17 cellular contexts compared by ENCODE assay signal in genomic region chr10:7550038-7550437, GRCh38.
A peak's percentile ranks its signal among the peaks of the same experiment; 100 is the strongest.
DNase-seq lines count a peak whose midpoint lies in the region; ATAC-seq and TF ChIP-seq lines count a peak whose summit lies in the region.
"Had no signal": no experiment of that assay in that cellular context is flagged by ENCODE, and none has a peak within 500 bp of the region (broad histone marks: within the 10 kb centered on the region; RNA-seq: fewer than 3 reads in every experiment).

No MANE protein-coding gene starts in this region.

- no peak overlapping the region for H3K18ac ChIP-seq in H9 (ENCODE audit: insufficient read length, low read depth, low read length)

- H3K4me1 ChIP-seq in H9 (ENCODE audit: insufficient read depth, low read length) (no peaks in the 10 kb centered on the region), testis (no peaks in the 10 kb centered on the region), mammary epithelial cell (ENCODE audit: insufficient read depth, low read length) (no peaks in the 10 kb centered on the region), right cardiac atrium (ENCODE audit: control insufficient read depth, insufficient read depth, low read length) (peaks cover 5% of the 10 kb centered on the region)
- H3K4me1 ChIP-seq: BE2C had no signal

- TF ChIP-seq POLR2A in testis (IDR thresholded peaks at IDR 0.05): no peak

- DNase-seq in H9: no peak
- peak in 33 of 56 donors; percentile 8 to 70 (median 31) for DNase-seq in nucleus accumbens (lab: John Stamatoyannopoulos, UW)
- DNase-seq in testis: no peak
- no peak for DNase-seq in mammary epithelial cell
- no peak for DNase-seq in right cardiac atrium
- DNase-seq: BE2C; Caco-2; CD4-positive, alpha-beta T cell; GDM1; HFFc6 had no signal

- dilution Hi-C loops in mammary epithelial cell (cut with HindIII; ENCODE audit: low sequenced_read_pairs): no loop called here

- no peaks in the 10 kb centered on the region for H3K9me3 ChIP-seq in H9 (ENCODE audit: control insufficient read depth, low read depth, low read length)
- no peaks in the 10 kb centered on the region for H3K9me3 ChIP-seq in testis
- H3K9me3 ChIP-seq in mammary epithelial cell (replicated peaks; ENCODE audit: insufficient read depth, low read length): peaks cover 6% of the 10 kb centered on the region
- no peaks in the 10 kb centered on the region for H3K9me3 ChIP-seq in right cardiac atrium (ENCODE audit: control insufficient read depth, low read length)
- H3K9me3 ChIP-seq: BE2C, Caco-2 had no signal

- H3K27ac ChIP-seq in H9 (ENCODE audit: insufficient read length, low read depth, low read length) (no peak overlapping the region), layer of hippocampus (ENCODE audit: low read depth, low read length) (peak overlapping the region; percentile 46), testis (no peak overlapping the region), mammary epithelial cell (ENCODE audit: insufficient read depth, low read depth, low read length) (no peak overlapping the region), right cardiac atrium (ENCODE audit: low read length) (no peak overlapping the region)
- H3K27ac ChIP-seq: C4-2B had no signal

- H2AFZ ChIP-seq in H9 (ENCODE audit: low read length) (no peak overlapping the region), mammary epithelial cell (ENCODE audit: low read depth, low read length) (no peak overlapping the region)
- H2AFZ ChIP-seq: GM23338 had no signal

- H3K36me3 ChIP-seq in testis (ENCODE audit: low read depth, missing control alignments) (no peaks in the 10 kb centered on the region), mammary epithelial cell (ENCODE audit: insufficient read depth, low read length) (no peaks in the 10 kb centered on the region)
- H3K36me3 ChIP-seq: BE2C had no signal

- H3K4me2 ChIP-seq in H9 (ENCODE audit: insufficient read depth, insufficient read length, low read length) (no peak overlapping the region), mammary epithelial cell (ENCODE audit: insufficient read depth, low read depth, low read length) (no peak overlapping the region)
- H3K4me2 ChIP-seq: GM23338 had no signal

- H3K4me3 Mint-ChIP-seq in H9: no peak overlapping the region
- H3K4me3 Mint-ChIP-seq: CD4-positive, alpha-beta T cell; GM23338; HFFc6; IgD-negative memory B cell had no signal

- H4K20me1 ChIP-seq in H9 (ENCODE audit: control insufficient read depth, insufficient read depth, insufficient read length) (no peaks in the 10 kb centered on the region), mammary epithelial cell (ENCODE audit: insufficient read depth, low read length) (no peaks in the 10 kb centered on the region)

- H4K91ac ChIP-seq in H9 (ENCODE audit: insufficient read length, low read depth, low read length): no peak overlapping the region

- H3K56ac ChIP-seq in H9 (ENCODE audit: insufficient read length, low read depth, low read length): no peak overlapping the region

- H3T11ph ChIP-seq in H9 (ENCODE audit: low read length): no peak overlapping the region

- H3K27ac Mint-ChIP-seq in H9: no peak overlapping the region
- H3K27ac Mint-ChIP-seq: CD4-positive, alpha-beta T cell; GM23338; HFFc6 had no signal

- H3K23me2 ChIP-seq in H9 (ENCODE audit: insufficient read length, low read depth, low read length, poor library complexity, severe bottlenecking): no peaks in the 10 kb centered on the region

- H2BK15ac ChIP-seq in H9 (ENCODE audit: low read depth, low read length): no peak overlapping the region

- H3K14ac ChIP-seq in H9 (ENCODE audit: insufficient read depth, low read length): 0 out of 2 replicates have a peak overlapping the region, but pooled peaks have one; percentile 20

- H4K5ac ChIP-seq in H9 (ENCODE audit: insufficient read length, low read depth, low read length): no peak overlapping the region

- no peaks in the 10 kb centered on the region for H3K79me1 ChIP-seq in H9 (ENCODE audit: insufficient read depth, low read depth, low read length, poor library complexity, severe bottlenecking)

- WGBS in H9 (ENCODE audit: extremely low coverage, insufficient read length, low lambda C conversion rate): no CpG with 5 or more reads among the region's 1 CpG
- WGBS in testis, 2 donors: 81 to 84% methylated on average over 1 of the region's 1 CpG
- 57% methylated on average over 1 of the region's 1 CpG for WGBS in mammary epithelial cell (ENCODE audit: low coverage, missing lambda C conversion rate)
- WGBS in right cardiac atrium: 60% methylated on average over 1 of the region's 1 CpG

- in situ Hi-C loops in mammary epithelial cell (cut with MboI; ENCODE audit: low sequenced_read_pairs in 2 of 2): no loop called here

- H2BK120ac ChIP-seq in H9 (ENCODE audit: low read depth, low read length, poor library complexity, severe bottlenecking): no peak overlapping the region

- H3K4ac ChIP-seq in H9 (ENCODE audit: low read depth, low read length): no peak overlapping the region

- ATAC-seq in HG03469 (IDR thresholded peaks at IDR 0.05; ENCODE audit: unreplicated experiment) (no peak), right cardiac atrium (no peak)
- ATAC-seq: GM23338, HCT116, HepG2 had no signal

- intact Hi-C loops in testis (cut with DNase I; ENCODE audit: low total_unique reads): no loop called here
- intact Hi-C loops in mammary epithelial cell (cut with micrococcal nuclease): no loop called here
- intact Hi-C loops in right cardiac atrium (cut with DNase I): no loop called here

- H3K79me2 ChIP-seq in H9 (ENCODE audit: insufficient read depth, low read length) (no peaks in the 10 kb centered on the region), mammary epithelial cell (ENCODE audit: insufficient read depth, low read length) (no peaks in the 10 kb centered on the region)

- no peak overlapping the region for H2BK20ac ChIP-seq in H9 (ENCODE audit: low read depth, low read length, poor library complexity, severe bottlenecking)

- no peaks in the 10 kb centered on the region for H3K27me3 Mint-ChIP-seq in H9 (ENCODE audit: low read depth)
- H3K27me3 Mint-ChIP-seq: CD4-positive, alpha-beta T cell had no signal

- no peak overlapping the region for H2BK5ac ChIP-seq in H9 (ENCODE audit: insufficient read length, low read length)

- no peaks in the 10 kb centered on the region; a peak in 1 of 5 replicates for H3K9me3 Mint-ChIP-seq in H9
- H3K9me3 Mint-ChIP-seq: CD4-positive, alpha-beta T cell; GM23338 had no signal

- H3K9ac ChIP-seq in H9 (ENCODE audit: extremely low read depth, insufficient read length, low read length) (no peak overlapping the region), mammary epithelial cell (ENCODE audit: insufficient read depth, low read length) (no peak overlapping the region)

- H3K4me3 ChIP-seq in testis (no peak overlapping the region), mammary epithelial cell (replicated peaks in 1 of 3; ENCODE audit: insufficient read depth in 1 of 3, low read depth in 2 of 3, low read length in 3 of 3) (no peak overlapping the region), right cardiac atrium (ENCODE audit: low read length) (no peak overlapping the region)
- H3K4me3 ChIP-seq: GM23338 had no signal

- no peak overlapping the region for H2AK5ac ChIP-seq in H9 (ENCODE audit: insufficient read length, low read length)

- 0 out of 7 replicates have a peak, but pooled peaks cover 0 to 2% (median 0%) of the 10 kb centered on the region in 3 experiments for H3K36me3 Mint-ChIP-seq in H9 (ENCODE audit: insufficient read depth in 1 of 3, low read depth in 3 of 3)

- H3K27me3 ChIP-seq in H9 (ENCODE audit: insufficient read depth, low read length) (no peaks in the 10 kb centered on the region), layer of hippocampus (ENCODE audit: control insufficient read depth, insufficient read depth, low read length) (no peaks in the 10 kb centered on the region), testis (no peaks in the 10 kb centered on the region), mammary epithelial cell (ENCODE audit: insufficient read depth, low read length) (peaks cover 2% of the 10 kb centered on the region), right cardiac atrium (ENCODE audit: control insufficient read depth, insufficient read depth) (no peaks in the 10 kb centered on the region)
- H3K27me3 ChIP-seq: BE2C had no signal

- H4K8ac ChIP-seq in H9 (replicated peaks; ENCODE audit: insufficient read length, low read depth, low read length): no peak overlapping the region

- BruUV-seq in mammary epithelial cell (replicated peaks; lab: Mats Ljungman, UMichigan): no TSS peak

- H3K23ac ChIP-seq in H9 (ENCODE audit: insufficient read length, low read depth, low read length): no peak overlapping the region

- no peak overlapping the region for H2BK12ac ChIP-seq in H9 (ENCODE audit: insufficient read length, low read depth, low read length)

- CTCF ChIA-PET in mammary epithelial cell (lab: Charles Lee; ENCODE audit: low non-redundant PET): no interaction called here

- peaks cover 13% of the 10 kb centered on the region in 2 experiments for H3K4me1 Mint-ChIP-seq in H9
- H3K4me1 Mint-ChIP-seq: IgD-negative memory B cell had no signal

- TF ChIP-seq CTCF in H9 (conservative IDR thresholded peaks at IDR 0.05) (no peak), testis (IDR thresholded peaks at IDR 0.05) (no peak), mammary epithelial cell (conservative IDR thresholded peaks at IDR 0.05 in 1 of 2, IDR thresholded peaks at IDR 0.05 in 1 of 2; ENCODE audit: extremely low read depth in 1 of 2, insufficient read depth in 1 of 2, low read depth in 1 of 2, low read length in 2 of 2) (no peak)

Comparison
In these comparisons a context has a peak if more than half of its experiments do, and no peak if none do; other contexts are left out.
1. DNase-seq: peak in nucleus accumbens (33 of 56); none in H9 (single experiment), testis (single experiment), mammary epithelial cell (single experiment) and right cardiac atrium (0 of 3).